Comparison of ENCODE assay signal across 17 cellular contexts in the genomic region with DNA sequence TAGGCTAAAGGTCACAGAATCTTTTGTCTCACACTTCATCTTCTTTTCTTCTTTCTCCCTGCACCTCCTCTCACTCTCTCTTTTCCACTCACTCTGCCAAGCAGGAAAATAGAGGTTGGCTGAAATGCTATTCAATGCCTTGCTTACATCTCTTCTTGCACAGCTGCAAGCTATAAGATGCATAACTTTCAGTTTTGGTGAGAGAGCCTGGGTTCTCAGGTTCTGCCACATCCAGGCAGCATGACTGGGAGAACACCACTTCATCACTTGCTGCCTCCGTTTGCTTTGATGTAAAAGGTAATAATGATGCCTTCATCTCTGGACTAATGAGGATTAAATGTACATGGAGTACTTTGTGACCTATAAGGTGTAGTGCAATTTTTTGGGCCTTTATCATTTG.
DNase-seq lines count a peak whose midpoint lies in the region; ATAC-seq and TF ChIP-seq lines count a peak whose summit lies in the region.
"Had no signal": no experiment of that assay in that cellular context is flagged by ENCODE, and none has a peak within 500 bp of the region (broad histone marks: within the 10 kb centered on the region; RNA-seq: fewer than 3 reads in every experiment).

No MANE protein-coding gene starts in this region.

- no peak for TF ChIP-seq POLR2A in right lobe of liver (IDR thresholded peaks at IDR 0.05)

- H3K9ac ChIP-seq in HUES48 (ENCODE audit: low read depth, low read length) (no peak overlapping the region), neural progenitor cell (no peak overlapping the region)
- H3K9ac ChIP-seq: BLaER1 had no signal

- H3K4me3 Mint-ChIP-seq in neural progenitor cell: no peak overlapping the region
- H3K4me3 Mint-ChIP-seq: CD4-positive, alpha-beta memory T cell; CD4-positive, CD25-positive, alpha-beta regulatory T cell; CD8-positive, alpha-beta memory T cell had no signal

- no peaks in the 10 kb centered on the region for H3K9me3 ChIP-seq in HUES48 (ENCODE audit: control insufficient read depth, insufficient read depth, low read length)
- H3K9me3 ChIP-seq in neural progenitor cell (ENCODE audit: low read depth): no peaks in the 10 kb centered on the region
- no peaks in the 10 kb centered on the region for H3K9me3 ChIP-seq in right lobe of liver
- H3K9me3 ChIP-seq: BE2C, BLaER1 had no signal

- H3K27me3 ChIP-seq in HUES48 (ENCODE audit: control insufficient read depth, insufficient read depth, low read length) (peaks cover 4% of the 10 kb centered on the region; the same call in 1 of the 2 replicates), neural progenitor cell (no peaks in the 10 kb centered on the region), right lobe of liver (no peaks in the 10 kb centered on the region)
- H3K27me3 ChIP-seq: BE2C, BLaER1 had no signal

- peak overlapping the region; percentile 36 for H3K27ac Mint-ChIP-seq in neural progenitor cell
- H3K27ac Mint-ChIP-seq: CD14-positive monocyte; CD4-positive, alpha-beta memory T cell; CD8-positive, alpha-beta memory T cell had no signal

- H3K36me3 ChIP-seq in HUES48 (ENCODE audit: control insufficient read depth, insufficient read depth, low read length): no peaks in the 10 kb centered on the region
- no peaks in the 10 kb centered on the region for H3K36me3 ChIP-seq in neural progenitor cell
- no peaks in the 10 kb centered on the region for H3K36me3 ChIP-seq in right lobe of liver
- H3K36me3 ChIP-seq: BE2C, BLaER1 had no signal

- no peak for TF ChIP-seq CTCF in neural progenitor cell (IDR thresholded peaks at IDR 0.05)
- TF ChIP-seq CTCF in right lobe of liver (IDR thresholded peaks at IDR 0.05): no peak

- H2AFZ ChIP-seq in neural progenitor cell (replicated peaks): no peak overlapping the region

- H3K79me2 ChIP-seq in neural progenitor cell (ENCODE audit: low read depth): no peaks in the 10 kb centered on the region

- peaks cover 3% of the 10 kb centered on the region for H3K36me3 Mint-ChIP-seq in neural progenitor cell
- H3K36me3 Mint-ChIP-seq: CD14-positive monocyte; CD4-positive, alpha-beta memory T cell; CD4-positive, CD25-positive, alpha-beta regulatory T cell; CD8-positive, alpha-beta memory T cell had no signal

- 40% methylated on average over 1 of the region's 1 CpG for WGBS in right lobe of liver (ENCODE audit: insufficient coverage, low coverage, low lambda C conversion rate, missing lambda C conversion rate)

- no peaks in the 10 kb centered on the region for H3K4me1 ChIP-seq in HUES48 (ENCODE audit: control insufficient read depth, insufficient read depth, low read length)
- H3K4me1 ChIP-seq in neural progenitor cell: peaks cover 47% of the 10 kb centered on the region
- peaks cover 0 to 38% (median 12%) of the 10 kb centered on the region in 4 donors for H3K4me1 ChIP-seq in right lobe of liver
- H3K4me1 ChIP-seq: BE2C had no signal

- intact Hi-C loops in right lobe of liver (cut with DNase I): loop anchor here in 1 of 2 donors (10.0 kb wide), 1 partner anchor 340 kb away; no protein-coding TSS in a partner anchor

- peaks cover 22% of the 10 kb centered on the region for H4K20me1 ChIP-seq in neural progenitor cell (ENCODE audit: low read depth)
- H4K20me1 ChIP-seq: BLaER1 had no signal

- peaks cover 44% of the 10 kb centered on the region for H3K4me1 Mint-ChIP-seq in neural progenitor cell
- H3K4me1 Mint-ChIP-seq: CD14-positive monocyte; CD4-positive, alpha-beta memory T cell; CD4-positive, CD25-positive, alpha-beta regulatory T cell; CD8-positive, alpha-beta memory T cell had no signal

- no peak for ATAC-seq in HG02938 (IDR thresholded peaks at IDR 0.05; ENCODE audit: unreplicated experiment)
- ATAC-seq in right lobe of liver: no peak

- H3K4me3 ChIP-seq in HUES48 (ENCODE audit: low read depth, low read length): no peak overlapping the region
- H3K4me3 ChIP-seq in neural progenitor cell: no peak overlapping the region
- H3K4me3 ChIP-seq in right lobe of liver: no peak overlapping the region
- H3K4me3 ChIP-seq: BLaER1 had no signal

- peaks cover 13% of the 10 kb centered on the region for H3K27me3 Mint-ChIP-seq in neural progenitor cell (ENCODE audit: insufficient read depth, low read depth)

- DNase-seq in NCI-H69 (lab: John Stamatoyannopoulos, UW): peak; percentile 60
- DNase-seq in neural progenitor cell (ENCODE audit: low spot score): no peak
- no peak for DNase-seq in right lobe of liver
- DNase-seq in activated T-cell treated with anti-CD3 and anti-CD28 coated beads for 4 hours: no peak
- DNase-seq: 8988T; ACHN; BE2C; CD4-positive, alpha-beta memory T cell; CD4-positive, CD25-positive, alpha-beta regulatory T cell; CD8-positive, alpha-beta memory T cell; COR-L47; DMS79 treated with DMSO at 0.1 percent for 48 hours; GF-D8 had no signal

- H3K9me3 Mint-ChIP-seq in neural progenitor cell: peaks cover 10% of the 10 kb centered on the region

- peak overlapping the region; percentile 43 for H3K4me2 ChIP-seq in neural progenitor cell
- H3K4me2 ChIP-seq: BLaER1 had no signal

- peaks cover 26% of the 10 kb centered on the region for H3F3A ChIP-seq in neural progenitor cell (ENCODE audit: low read depth)

- peak overlapping the region; percentile 37 for H3K27ac ChIP-seq in HUES48 (ENCODE audit: low read depth, low read length)
- H3K27ac ChIP-seq in neural progenitor cell: no peak overlapping the region
- H3K27ac ChIP-seq in right lobe of liver: no peak overlapping the region
- H3K27ac ChIP-seq: BLaER1 had no signal
